Comparison of ENCODE assay signal across 4 cellular contexts in genomic region chr12:27124866-27125265, GRCh38. TPM values are rescaled to one million over a fixed set of nuclear protein-coding genes. Genes with fewer than 3 reads are reported as not detected.
"Had no signal": no experiment of that assay in that cellular context is flagged by ENCODE, and none has a peak within 500 bp of the region (broad histone marks: within the 10 kb centered on the region; RNA-seq: fewer than 3 reads in every experiment).

No MANE protein-coding gene starts in this region.

RNA-seq across cellular contexts. Expression of gene C12orf71, which starts 42.5 kb away (rescaled TPM):
- total RNA-seq: IMR-90, M059J, Right ventricle myocardium superior, SJSA1 had no signal
- polyA plus RNA-seq: IMR-90 had no signal
